6 cellular contexts compared by ENCODE assay signal in the genomic region with DNA sequence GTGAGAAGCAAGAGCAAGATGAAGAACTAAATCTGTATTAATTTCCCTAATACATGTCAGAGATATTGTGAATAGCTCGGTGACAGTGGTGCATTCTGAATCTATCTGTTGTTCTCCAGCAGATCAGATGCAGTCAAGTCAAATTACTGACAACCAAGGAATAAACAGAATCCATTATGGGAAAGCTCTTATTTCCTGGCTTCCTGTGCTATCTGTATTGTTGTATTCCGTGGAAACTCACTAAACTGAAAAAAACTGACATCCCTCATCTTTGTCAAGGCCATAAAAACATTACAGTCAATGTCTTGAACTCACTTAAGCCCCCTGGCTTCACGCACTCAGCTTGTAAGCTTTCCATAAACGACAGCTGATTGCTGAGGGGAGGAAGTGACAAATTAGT.
"Had no signal": no experiment of that assay in that cellular context is flagged by ENCODE, and none has a peak within 500 bp of the region (broad histone marks: within the 10 kb centered on the region; RNA-seq: fewer than 3 reads in every experiment).

No MANE protein-coding gene starts in this region.

- H3K27ac ChIP-seq: HL-60 had no signal

- H3K4me3 ChIP-seq: GM23338 had no signal

- H3K4me2 ChIP-seq: GM23338 had no signal

- H2AFZ ChIP-seq: GM23338 had no signal

- DNase-seq: H9, HCEC 1CT, KBM-7 had no signal

- ATAC-seq: GM23338, HepG2 had no signal
